In genomic region chr3:110491413-110491812, GRCh38 we compare ENCODE assay signal across 26 cellular contexts.
"Had no signal": no experiment of that assay in that cellular context is flagged by ENCODE, and none has a peak within 500 bp of the region (broad histone marks: within the 10 kb centered on the region; RNA-seq: fewer than 3 reads in every experiment).

No MANE protein-coding gene starts in this region.

- H3K4me3 ChIP-seq: MG63, SJSA1, SK-N-MC had no signal

- H3K36me3 ChIP-seq: MG63, SJSA1 had no signal

- DNase-seq: IMR-90, Karpas-422, KG1, MG63, NCI-H1092, NCI-H1105 treated with DMSO at 0.1 percent for 48 hours, NCI-H1417 treated with DMSO at 0.1 percent for 48 hours, NCI-H146, NCI-H1694 treated with DMSO at 0.1 percent for 48 hours, NCI-H2029, NCI-H2081 treated with DMSO at 0.1 percent for 48 hours, NCI-H2171, NCI-H226, NCI-H446, NCI-H510A, NCI-H524 treated with DMSO at 0.1 percent for 48 hours, NCI-H69, NCI-H774, Right ventricle myocardium superior, RPMI8226, SIG-M5 had no signal

- ATAC-seq: HepG2 had no signal

- H3K9me3 ChIP-seq: MG63, SJSA1 had no signal

- H3K4me1 ChIP-seq: SJSA1 had no signal

- FAIRE-seq: HepG2, RCC 7860 had no signal

- H3K27ac ChIP-seq: HL-60, SJSA1, SK-N-MC had no signal

- H3K27me3 ChIP-seq: MG63, SJSA1 had no signal
